Comparison of ENCODE assay signal across 8 cellular contexts in genomic region chr3:87350367-87351199, GRCh38.
A peak's percentile ranks its signal among the peaks of the same experiment; 100 is the strongest.
DNase-seq lines count a peak whose midpoint lies in the region; ATAC-seq, FAIRE-seq and TF ChIP-seq lines count a peak whose summit lies in the region.

No MANE protein-coding gene starts in this region.

- H3K4me3 Mint-ChIP-seq in stimulated activated naive B cell treated with anti-CD40 and anti-IgM and Interleukin-4, amounts not matched to agents 10 μg/mL and 1 μg/mL and 100 μg/mL, for 72 hours: no peak overlapping the region

- peak; percentile 84 for FAIRE-seq in GM12878 (lab: Jason Lieb, UNC)

- no TSS peak for BruUV-seq in GM12878 (replicated peaks; lab: Mats Ljungman, UMichigan)

- no peaks in the 10 kb centered on the region for H3K36me3 ChIP-seq in GM12878 (ENCODE audit: control insufficient read depth in 2 of 2, insufficient read depth in 2 of 2, low read length in 1 of 2)
- H3K36me3 ChIP-seq in iPS DF 6.9 (ENCODE audit: control insufficient read depth, insufficient read depth, low read length): no peaks in the 10 kb centered on the region

- H3K4me2 ChIP-seq in GM12878 (ENCODE audit: control insufficient read depth, insufficient read depth): no peak overlapping the region

- intact Hi-C loops in GM12878 (cut with micrococcal nuclease; ENCODE audit: unreplicated experiment): loop anchor here (1.0 to 5.0 kb wide), 3 partner anchors 422 to 832 kb away; no protein-coding TSS in a partner anchor

- DNase-seq in NCI-H2196 (lab: John Stamatoyannopoulos, UW; ENCODE audit: unreplicated experiment): peak; percentile 25
- DNase-seq in NCI-H2196 treated with DMSO at 0.1 percent for 48 hours (lab: John Stamatoyannopoulos, UW; ENCODE audit: unreplicated experiment): no peak
- DNase-seq in GM19238 (ENCODE audit: insufficient read length, low spot score): peak; percentile 13
- DNase-seq in NCI-H345 (lab: John Stamatoyannopoulos, UW): peak; percentile 44
- DNase-seq in GM12878 (ENCODE audit: low read depth, low spot score): no peak
- peak; percentile 7 for DNase-seq in iPS DF 6.9 (ENCODE audit: low read depth, low spot score)
- no peak for DNase-seq in stimulated activated naive B cell treated with anti-CD40 and anti-IgM and Interleukin-4, amounts not matched to agents 10 μg/mL and 1 μg/mL and 100 μg/mL, for 72 hours

- H2AFZ ChIP-seq in GM12878 (ENCODE audit: control insufficient read depth, low read depth, low read length): no peak overlapping the region

- TF ChIP-seq POLR2A in GM12878 (IDR thresholded peaks at IDR 0.05; ENCODE audit: low read depth, low read length): no peak

- H3K36me3 Mint-ChIP-seq in stimulated activated naive B cell treated with anti-CD40 and anti-IgM and Interleukin-4, amounts not matched to agents 10 μg/mL and 1 μg/mL and 100 μg/mL, for 72 hours: no peaks in the 10 kb centered on the region

- H3K4me1 ChIP-seq in GM12878 (ENCODE audit: control insufficient read depth, insufficient read depth, low read length): no peaks in the 10 kb centered on the region
- no peaks in the 10 kb centered on the region for H3K4me1 ChIP-seq in iPS DF 6.9 (ENCODE audit: control insufficient read depth, insufficient read depth, low read length)

- no peaks in the 10 kb centered on the region for H4K20me1 ChIP-seq in GM12878 (ENCODE audit: control insufficient read depth, insufficient read depth)

- no peak overlapping the region for H3K27ac Mint-ChIP-seq in stimulated activated naive B cell treated with anti-CD40 and anti-IgM and Interleukin-4, amounts not matched to agents 10 μg/mL and 1 μg/mL and 100 μg/mL, for 72 hours

- H3K4me1 Mint-ChIP-seq in stimulated activated naive B cell treated with anti-CD40 and anti-IgM and Interleukin-4, amounts not matched to agents 10 μg/mL and 1 μg/mL and 100 μg/mL, for 72 hours: no peaks in the 10 kb centered on the region

- H3K27me3 Mint-ChIP-seq in stimulated activated naive B cell treated with anti-CD40 and anti-IgM and Interleukin-4, amounts not matched to agents 10 μg/mL and 1 μg/mL and 100 μg/mL, for 72 hours: peaks cover 0 to 6% of the 10 kb centered on the region in 2 donors

- CTCF ChIA-PET in GM12878 (lab: Yijun Ruan, JAX): interaction anchor here (0.6 to 4.6 kb wide), 45 partner anchors 9 to 830 kb away, joined by 3 to 46 read pairs (median 4); no protein-coding TSS in a partner anchor

- TF ChIP-seq RAD21 in GM12878 (IDR thresholded peaks at IDR 0.05; ENCODE audit: insufficient read depth, low read depth, low read length): peak; percentile 76

- TF ChIP-seq CTCF in GM12878 (IDR thresholded peaks at IDR 0.05 in 2 of 3, conservative IDR thresholded peaks at IDR 0.05 in 1 of 3; ENCODE audit: control insufficient read depth in 2 of 3, extremely low read depth in 1 of 3, insufficient read depth in 1 of 3, low read depth in 3 of 3, low read length in 3 of 3): peak; percentile 71 to 87 (median 81)

- POLR2A ChIA-PET in GM12878 (lab: Charles Lee): no interaction called here

- SMC1A ChIA-PET in GM12878 (lab: Charles Lee; ENCODE audit: uncharacterized antibody, unreplicated experiment): interaction anchor here (0.5 to 2.5 kb wide), 22 partner anchors 11 to 763 kb away, joined by 3 to 28 read pairs (median 4); no protein-coding TSS in a partner anchor

- no peak overlapping the region for H3K27ac ChIP-seq in GM12878 (ENCODE audit: control insufficient read depth, insufficient read depth)
- no peak overlapping the region for H3K27ac ChIP-seq in iPS DF 6.9 (ENCODE audit: low read length)

- H3K9me3 Mint-ChIP-seq in stimulated activated naive B cell treated with anti-CD40 and anti-IgM and Interleukin-4, amounts not matched to agents 10 μg/mL and 1 μg/mL and 100 μg/mL, for 72 hours: peaks cover 0 to 1% of the 10 kb centered on the region in 2 donors

- 18% methylated on average over 8 of the region's 9 CpGs for WGBS in GM12878 (ENCODE audit: insufficient coverage, insufficient replicate concordance, low lambda C conversion rate, missing lambda C conversion rate)
- no CpG with 5 or more reads among the region's 9 CpGs for WGBS in iPS DF 6.9 (ENCODE audit: insufficient coverage, insufficient read length)

- H3K9me3 ChIP-seq in GM12878 (replicated peaks; ENCODE audit: control insufficient read depth, insufficient read depth, low read length) (no peaks in the 10 kb centered on the region), iPS DF 6.9 (ENCODE audit: control insufficient read depth, insufficient read depth, low read length) (no peaks in the 10 kb centered on the region)

- RAD21 ChIA-PET in GM12878 (lab: Charles Lee; ENCODE audit: unreplicated experiment): interaction anchor here (0.6 to 3.6 kb wide), 10 partner anchors 21 to 763 kb away, joined by 3 to 21 read pairs (median 4); no protein-coding TSS in a partner anchor

- in situ Hi-C loops in GM12878 (cut with MboI): loop anchor here (5.0 kb wide), 1 partner anchor 657 kb away; no protein-coding TSS in a partner anchor

- ATAC-seq in HG03095 (IDR thresholded peaks at IDR 0.05; ENCODE audit: unreplicated experiment) (peak; percentile 97), GM12878 (peak; percentile 96)
- peak; percentile 84 to 90 for ATAC-seq in stimulated activated naive B cell treated with anti-CD40 and anti-IgM and Interleukin-4, amounts not matched to agents 10 μg/mL and 1 μg/mL and 100 μg/mL, for 72 hours (replicated peaks)

- H3K9ac ChIP-seq in GM12878 (ENCODE audit: control insufficient read depth, insufficient read depth, low read length): no peak overlapping the region

- no peaks in the 10 kb centered on the region for H3K79me2 ChIP-seq in GM12878 (ENCODE audit: control insufficient read depth, insufficient read depth, low read length)

- H3K27me3 ChIP-seq in GM12878 (replicated peaks in 1 of 2; ENCODE audit: control insufficient read depth in 2 of 2, insufficient read depth in 2 of 2, low read length in 1 of 2) (no peaks in the 10 kb centered on the region), iPS DF 6.9 (ENCODE audit: control insufficient read depth, insufficient read depth, low read length) (no peaks in the 10 kb centered on the region)

- no peak for TF ChIP-seq EP300 in GM12878 (IDR thresholded peaks at IDR 0.05; ENCODE audit: borderline replicate concordance in 1 of 2, control insufficient read depth in 1 of 2, low read depth in 2 of 2, low read length in 2 of 2)

- H3K4me3 ChIP-seq in GM12878 (no peak overlapping the region), iPS DF 6.9 (ENCODE audit: low read length) (no peak overlapping the region)

TF ChIP-seq in GM12878, 131 proteins besides CTCF, POLR2A, EP300 and RAD21:
- peak; percentile 73; the same call in 1 of the 2 replicates for TF ChIP-seq SMC3 (IDR thresholded peaks at IDR 0.05; ENCODE audit: borderline replicate concordance, low read length)
- TF ChIP-seq ZNF687 (IDR thresholded peaks at IDR 0.05): no peak
- no peak for TF ChIP-seq MYC (IDR thresholded peaks at IDR 0.05; ENCODE audit: insufficient read depth, insufficient read length, insufficient replicate concordance, low read length, severe bottlenecking)

Comparison
In these comparisons a context has a peak if more than half of its experiments do, and no peak if none do; other contexts are left out.
1. DNase-seq: peak in NCI-H2196 (single experiment), GM19238 (single experiment), NCI-H345 (single experiment) and iPS DF 6.9 (single experiment); none in NCI-H2196 treated with DMSO at 0.1 percent for 48 hours (single experiment), GM12878 (single experiment) and stimulated activated naive B cell treated with anti-CD40 and anti-IgM and Interleukin-4, amounts not matched to agents 10 μg/mL and 1 μg/mL and 100 μg/mL, for 72 hours (single experiment).
2. Peak in every context shown above with its lines, with median percentiles within 50 percentile points of each other: ATAC-seq.